In the genomic region with DNA sequence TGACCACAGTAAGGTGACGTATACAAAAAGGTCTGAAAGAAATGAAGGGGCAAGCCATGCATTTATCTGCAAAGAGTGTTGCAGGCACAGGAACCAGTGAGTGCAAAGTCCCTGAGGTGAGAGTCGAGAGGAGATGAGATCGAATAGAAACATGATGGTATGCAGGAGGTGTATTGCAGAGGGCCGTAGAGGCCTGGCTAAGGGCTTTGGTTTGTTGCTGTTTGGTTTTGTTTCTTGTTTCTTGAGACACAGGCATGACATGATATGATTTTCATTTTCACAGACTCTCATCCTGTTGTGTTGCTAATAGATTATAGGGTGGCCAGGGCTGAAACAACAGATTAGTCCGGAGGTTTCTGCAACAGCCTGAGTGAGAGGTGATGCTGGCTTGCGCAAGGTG, we compare ENCODE assay signal across 18 cellular contexts.
A peak's percentile ranks its signal among the peaks of the same experiment; 100 is the strongest.
DNase-seq lines count a peak whose midpoint lies in the region; ATAC-seq and TF ChIP-seq lines count a peak whose summit lies in the region.
"Had no signal": no experiment of that assay in that cellular context is flagged by ENCODE, and none has a peak within 500 bp of the region (broad histone marks: within the 10 kb centered on the region; RNA-seq: fewer than 3 reads in every experiment).

No MANE protein-coding gene starts in this region.

- peaks cover 2% of the 10 kb centered on the region; the same call in 1 of the 2 replicates for H3K4me1 ChIP-seq in HAP-1

- no peak overlapping the region for H3K27ac Mint-ChIP-seq in activated naive CD4-positive, alpha-beta T cell treated with anti-CD3 and anti-CD28 coated beads for 36 hours

- TF ChIP-seq CTCF in coronary artery (IDR thresholded peaks at IDR 0.05) = no peak

- H3K27me3 ChIP-seq in HAP-1 (ENCODE audit: low read depth) = no peaks in the 10 kb centered on the region

- DNase-seq in HAP-1 (ENCODE audit: low spot score in 2 of 2) = no peak
- DNase-seq in coronary artery (ENCODE audit: low spot score) = no peak
- no peak for DNase-seq in activated naive CD4-positive, alpha-beta T cell treated with anti-CD3 and anti-CD28 coated beads for 36 hours
- DNase-seq: ACHN, C1 segment of cervical spinal cord, DMS79 treated with DMSO at 0.1 percent for 48 hours, KG1, NCI-H1694 treated with DMSO at 0.1 percent for 48 hours, NCI-H2227 treated with DMSO at 0.1 percent for 48 hours, NCI-H510A treated with DMSO at 0.1 percent for 48 hours, NCI-H774, T-helper 1 cell, T-helper 9 cell had no signal

- CTCF ChIA-PET in activated naive CD4-positive, alpha-beta T cell treated with anti-CD3 and anti-CD28 coated beads for 36 hours (lab: Charles Lee) = no interaction called here

- intact Hi-C loops in activated naive CD4-positive, alpha-beta T cell treated with anti-CD3 and anti-CD28 coated beads for 36 hours (cut with micrococcal nuclease) = no loop called here

- H3K4me3 ChIP-seq in HAP-1 (no peak overlapping the region), coronary artery (no peak overlapping the region)

- H3K27me3 Mint-ChIP-seq in activated naive CD4-positive, alpha-beta T cell treated with anti-CD3 and anti-CD28 coated beads for 36 hours (ENCODE audit: low read depth) = peaks cover 8% of the 10 kb centered on the region

- no peak overlapping the region for H3K4me3 Mint-ChIP-seq in activated naive CD4-positive, alpha-beta T cell treated with anti-CD3 and anti-CD28 coated beads for 36 hours

- H3K27ac ChIP-seq in coronary artery = no peak overlapping the region
- H3K27ac ChIP-seq: RWPE1 had no signal

- peaks cover 6% of the 10 kb centered on the region; the same call in 1 of the 2 replicates for H3K9me3 ChIP-seq in HAP-1

- no peaks in the 10 kb centered on the region for H3K36me3 ChIP-seq in HAP-1 (replicated peaks)

- no peaks in the 10 kb centered on the region for H3K36me3 Mint-ChIP-seq in activated naive CD4-positive, alpha-beta T cell treated with anti-CD3 and anti-CD28 coated beads for 36 hours (ENCODE audit: low read depth)

- in situ Hi-C loops in HAP-1 (cut with MboI; ENCODE audit: low sequenced_read_pairs) = no loop called here

- ATAC-seq in GM19397 (IDR thresholded peaks at IDR 0.05; ENCODE audit: unreplicated experiment) (peak; percentile 52), HG02623 (IDR thresholded peaks at IDR 0.05; ENCODE audit: unreplicated experiment) (peak; percentile 55), HG03432 (IDR thresholded peaks at IDR 0.05; ENCODE audit: unreplicated experiment) (peak; percentile 55), GM19463 (IDR thresholded peaks at IDR 0.05; ENCODE audit: unreplicated experiment) (no peak)

- peaks cover 6% of the 10 kb centered on the region for H3K4me1 Mint-ChIP-seq in activated naive CD4-positive, alpha-beta T cell treated with anti-CD3 and anti-CD28 coated beads for 36 hours (ENCODE audit: low read depth)

- no peaks in the 10 kb centered on the region for H3K9me3 Mint-ChIP-seq in activated naive CD4-positive, alpha-beta T cell treated with anti-CD3 and anti-CD28 coated beads for 36 hours
